In the genomic region with DNA sequence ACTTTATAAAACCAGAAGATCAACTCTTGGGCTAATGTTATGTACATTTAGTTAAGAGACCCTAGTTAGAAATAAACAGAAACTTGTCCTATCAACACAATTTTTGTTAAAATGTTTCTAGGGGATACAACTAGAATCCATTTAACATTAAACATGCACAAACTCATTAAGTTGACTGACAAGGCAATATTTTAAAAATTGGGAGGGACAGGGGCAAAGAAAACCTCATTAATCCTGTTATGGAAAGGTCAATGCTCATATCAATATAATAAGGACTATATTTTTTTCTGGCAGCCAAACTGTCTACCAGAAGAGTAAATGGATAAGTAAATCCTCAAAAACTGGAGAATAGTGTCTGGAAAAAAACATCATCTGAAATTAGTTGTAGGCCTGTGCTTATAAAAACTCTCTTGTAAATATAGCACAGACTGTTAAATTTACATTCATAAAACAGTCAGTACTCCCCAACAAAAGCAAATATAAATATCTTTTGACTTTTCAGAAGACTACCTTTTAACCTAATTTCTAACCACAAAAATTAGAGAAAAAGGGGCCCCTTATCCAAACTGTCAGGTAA, we compare ENCODE assay signal across 7 cellular contexts. TPM values are rescaled to one million over a fixed set of nuclear protein-coding genes. Genes with fewer than 3 reads are reported as not detected.
DNase-seq lines count a peak whose midpoint lies in the region; ATAC-seq and TF ChIP-seq lines count a peak whose summit lies in the region.

No MANE protein-coding gene starts in this region.

- no peaks in the 10 kb centered on the region for H3K9me3 ChIP-seq in HAP-1
- H3K9me3 ChIP-seq in skeletal muscle tissue (ENCODE audit: control insufficient read depth in 3 of 3, low read length in 3 of 3) = no peaks in the 10 kb centered on the region

- H3K36me3 Mint-ChIP-seq in T-cell = peaks cover 31% of the 10 kb centered on the region

- no peak overlapping the region for H3K27ac ChIP-seq in skeletal muscle tissue (ENCODE audit: low read depth, low read length)

- peak overlapping the region; percentile 98 to 100 (median 100) for H3K4me3 Mint-ChIP-seq in T-cell

- no peak for TF ChIP-seq CTCF in fibroblast of the aortic adventitia (IDR thresholded peaks at IDR 0.05; ENCODE audit: insufficient read depth, low read length)

- DNase-seq in HAP-1 (ENCODE audit: low spot score in 2 of 2) (no peak), T-cell (no peak), fibroblast of the aortic adventitia (ENCODE audit: low read depth) (no peak), AG08395 (ENCODE audit: low spot score) (no peak)

- no peaks in the 10 kb centered on the region for H3K27me3 ChIP-seq in HAP-1 (ENCODE audit: low read depth)
- no peaks in the 10 kb centered on the region for H3K27me3 ChIP-seq in skeletal muscle tissue (ENCODE audit: control insufficient read depth in 3 of 3, insufficient read depth in 3 of 3, low read length in 3 of 3)

- peaks cover 56% of the 10 kb centered on the region for H3K4me1 ChIP-seq in HAP-1
- peaks cover 50 to 64% (median 55%) of the 10 kb centered on the region in 3 donors for H3K4me1 ChIP-seq in skeletal muscle tissue (ENCODE audit: control insufficient read depth in 3 of 3, insufficient read depth in 3 of 3, low read length in 3 of 3)

- peak overlapping the region; percentile 27 to 100 (median 63) for H3K9ac ChIP-seq in skeletal muscle tissue (ENCODE audit: low read depth in 1 of 3, low read length in 3 of 3)

- no peaks in the 10 kb centered on the region for H3K9me3 Mint-ChIP-seq in T-cell

- no peak overlapping the region for H3K27ac Mint-ChIP-seq in T-cell

- in situ Hi-C loops in HAP-1 (cut with MboI; ENCODE audit: low sequenced_read_pairs) = no loop called here

- peaks cover 77 to 84% (median 78%) of the 10 kb centered on the region in 3 donors for H3K4me1 Mint-ChIP-seq in T-cell

- peak overlapping the region; percentile 98 for H3K4me3 ChIP-seq in HAP-1
- H3K4me3 ChIP-seq in fibroblast of the aortic adventitia (ENCODE audit: low read depth, low read length) = peak overlapping the region; percentile 100
- peak overlapping the region in 2 of 3 donors; percentile 95 to 99 for H3K4me3 ChIP-seq in skeletal muscle tissue (ENCODE audit: low read length in 3 of 3)

- POLR2A ChIA-PET in T-cell (lab: Charles Lee) = interaction anchor here in 1 of 2 donors (3.2 kb wide), 1 partner anchor 20 kb away, joined by 20 read pairs; no protein-coding TSS in a partner anchor

- ATAC-seq in T-cell (replicated peaks in 1 of 4) (no peak), HG03571 (IDR thresholded peaks at IDR 0.05; ENCODE audit: unreplicated experiment) (no peak), GM21529 (IDR thresholded peaks at IDR 0.05; ENCODE audit: unreplicated experiment) (no peak)

- H3K36me3 ChIP-seq in HAP-1 (replicated peaks) = peaks cover 53% of the 10 kb centered on the region
- H3K36me3 ChIP-seq in skeletal muscle tissue (ENCODE audit: control insufficient read depth in 3 of 3, insufficient read depth in 3 of 3, low read length in 3 of 3) = peaks cover 0 to 4% (median 0%) of the 10 kb centered on the region in 3 donors

- no peaks in the 10 kb centered on the region for H3K27me3 Mint-ChIP-seq in T-cell

- CTCF ChIA-PET in T-cell (lab: Charles Lee) = interaction anchor here (1.2 to 2.6 kb wide), 3 partner anchors 10 kb away, joined by 4 to 30 read pairs (median 5); no protein-coding TSS in a partner anchor

RNA-seq across cellular contexts. Expression of a gene that starts 4.4 kb away (rescaled TPM):
- total RNA-seq in T-cell (100 to 1,000 TPM; 166 to 583 (median 175) TPM), fibroblast of the aortic adventitia (ENCODE audit: low replicate concordance) (96.7 and 157 TPM in 2 replicates), skeletal muscle tissue (136 TPM)
